Comparison of ENCODE assay signal across 9 cellular contexts in the genomic region with DNA sequence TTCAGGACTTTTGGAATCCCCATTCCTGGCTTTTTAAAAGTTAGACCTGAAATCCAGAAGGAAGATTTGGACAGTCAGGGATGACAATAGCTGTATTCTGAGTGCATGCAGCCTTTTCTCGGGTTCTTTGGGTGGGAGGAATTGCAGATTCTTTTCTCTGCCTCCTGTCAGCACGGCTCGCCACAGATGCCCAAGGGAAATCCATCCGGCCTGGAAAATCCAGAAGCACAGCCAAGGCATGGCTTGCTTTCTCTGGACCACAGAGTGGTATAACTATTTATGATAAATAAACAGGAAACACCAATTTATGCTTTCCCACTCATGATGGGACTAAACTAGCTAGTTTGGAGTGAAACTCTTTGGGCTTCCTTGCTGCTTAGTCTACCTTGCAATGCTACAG. TPM values are rescaled to one million over a fixed set of nuclear protein-coding genes. Genes with fewer than 3 reads are reported as not detected.
A peak's percentile ranks its signal among the peaks of the same experiment; 100 is the strongest.
DNase-seq lines count a peak whose midpoint lies in the region; ATAC-seq and TF ChIP-seq lines count a peak whose summit lies in the region.
"Had no signal": no experiment of that assay in that cellular context is flagged by ENCODE, and none has a peak within 500 bp of the region (broad histone marks: within the 10 kb centered on the region; RNA-seq: fewer than 3 reads in every experiment).

No MANE protein-coding gene starts in this region.

- H2BK15ac ChIP-seq in mesendoderm (replicated peaks; ENCODE audit: low read depth) = no peak overlapping the region

- no peak overlapping the region for H4K5ac ChIP-seq in mesendoderm (ENCODE audit: low read length)

- H3K4me3 Mint-ChIP-seq in CD4-positive, alpha-beta memory T cell = peak overlapping the region; percentile 82 to 94 (median 90)

- no peak overlapping the region for H3K23ac ChIP-seq in mesendoderm (ENCODE audit: low read length)

- peaks cover 40% of the 10 kb centered on the region for H3K4me1 ChIP-seq in CD4-positive, alpha-beta memory T cell (ENCODE audit: insufficient read depth, low read length)
- peaks cover 91% of the 10 kb centered on the region for H3K4me1 ChIP-seq in Loucy (ENCODE audit: insufficient read depth, low read length, poor library complexity, severe bottlenecking)
- H3K4me1 ChIP-seq in duodenal mucosa (ENCODE audit: control insufficient read depth in 1 of 2, insufficient read depth in 2 of 2, low read length in 2 of 2) = peaks cover 8 to 17% of the 10 kb centered on the region in 2 donors
- H3K4me1 ChIP-seq in sigmoid colon = peaks cover 0 to 65% (median 36%) of the 10 kb centered on the region in 4 donors
- H3K4me1 ChIP-seq in mesendoderm (ENCODE audit: control insufficient read depth, low read depth, low read length) = peaks cover 1% of the 10 kb centered on the region
- H3K4me1 ChIP-seq: parathyroid adenoma had no signal

- peak overlapping the region; percentile 68 to 95 (median 91) for H3K27ac Mint-ChIP-seq in CD4-positive, alpha-beta memory T cell

- WGBS in sigmoid colon, 2 donors = 42 to 78% methylated on average over 4 of the region's 4 CpGs
- WGBS in mesendoderm (ENCODE audit: extremely low coverage, insufficient coverage, low lambda C conversion rate) = no CpG with 5 or more reads among the region's 4 CpGs

- H3K4ac ChIP-seq in mesendoderm (ENCODE audit: low read depth, low read length) = no peak overlapping the region

- H3K18ac ChIP-seq in mesendoderm (ENCODE audit: low read length) = no peak overlapping the region

- H3K9me3 ChIP-seq in CD4-positive, alpha-beta memory T cell (ENCODE audit: control insufficient read depth in 1 of 2, low read length in 2 of 2) = no peaks in the 10 kb centered on the region
- H3K9me3 ChIP-seq in Loucy (ENCODE audit: insufficient read depth, low read depth, low read length) (no peaks in the 10 kb centered on the region), duodenal mucosa (ENCODE audit: control insufficient read depth in 1 of 2, low read length in 2 of 2) (no peaks in the 10 kb centered on the region), sigmoid colon (no peaks in the 10 kb centered on the region)

- peak overlapping the region; percentile 98 for H3K9ac ChIP-seq in Loucy (ENCODE audit: low read depth, low read length, poor library complexity, severe bottlenecking)
- peak overlapping the region in 1 of 2 donors; percentile 4 for H3K9ac ChIP-seq in duodenal mucosa (ENCODE audit: low read depth in 1 of 2, low read length in 2 of 2)
- H3K9ac ChIP-seq in mesendoderm (ENCODE audit: low read length) = no peak overlapping the region
- H3K9ac ChIP-seq: parathyroid adenoma had no signal

- H2BK5ac ChIP-seq in mesendoderm (ENCODE audit: low read length) = no peak overlapping the region

- H3K9me3 Mint-ChIP-seq in CD4-positive, alpha-beta memory T cell = no peaks in the 10 kb centered on the region

- peaks cover 26 to 64% (median 54%) of the 10 kb centered on the region in 4 donors for H3K4me1 Mint-ChIP-seq in CD4-positive, alpha-beta memory T cell

- TF ChIP-seq POLR2A in sigmoid colon (IDR thresholded peaks at IDR 0.05) = no peak

- peak overlapping the region; percentile 34 to 53 for H3K4me3 ChIP-seq in CD4-positive, alpha-beta memory T cell (ENCODE audit: low read length in 2 of 2)
- peak overlapping the region; percentile 84 for H3K4me3 ChIP-seq in Loucy (ENCODE audit: low read length, poor library complexity, severe bottlenecking)
- H3K4me3 ChIP-seq in duodenal mucosa (ENCODE audit: low read depth in 1 of 2, low read length in 2 of 2) = peak overlapping the region; percentile 19 to 44
- H3K4me3 ChIP-seq in sigmoid colon = no peak overlapping the region
- H3K4me3 ChIP-seq in mesendoderm (ENCODE audit: low read length) = no peak overlapping the region

- no peak overlapping the region for H2AK5ac ChIP-seq in mesendoderm (ENCODE audit: low read length)

- peak overlapping the region; percentile 95 for H3K4me2 ChIP-seq in Loucy (ENCODE audit: low read depth, low read length, poor library complexity, severe bottlenecking)
- H3K4me2 ChIP-seq in mesendoderm (ENCODE audit: low read length) = no peak overlapping the region

- POLR2A ChIA-PET in CD4-positive, alpha-beta memory T cell (lab: Charles Lee; ENCODE audit: partially characterized antibody) = interaction anchor here (1.6 to 2.1 kb wide), 3 partner anchors 8 to 181 kb away, joined by 3 to 17 read pairs (median 6); no protein-coding TSS in a partner anchor

- H3K36me3 Mint-ChIP-seq in CD4-positive, alpha-beta memory T cell = peaks cover 0 to 2% of the 10 kb centered on the region in 2 donors

- no peaks in the 10 kb centered on the region for H3K36me3 ChIP-seq in CD4-positive, alpha-beta memory T cell (ENCODE audit: insufficient read depth, low read length)
- peaks cover 22% of the 10 kb centered on the region for H3K36me3 ChIP-seq in Loucy (ENCODE audit: insufficient read depth, low read length)
- H3K36me3 ChIP-seq in duodenal mucosa (ENCODE audit: control insufficient read depth in 1 of 2, insufficient read depth in 2 of 2, low read length in 2 of 2) = no peaks in the 10 kb centered on the region
- H3K36me3 ChIP-seq in sigmoid colon = no peaks in the 10 kb centered on the region
- H3K36me3 ChIP-seq in mesendoderm (ENCODE audit: control insufficient read depth, insufficient read depth, low read length) = no peaks in the 10 kb centered on the region

- no peak overlapping the region for H3K56ac ChIP-seq in mesendoderm (ENCODE audit: low read length)

- no peaks in the 10 kb centered on the region for H3K9me2 ChIP-seq in Loucy (replicated peaks; ENCODE audit: low read depth, low read length)

- TF ChIP-seq CTCF in Loucy (conservative IDR thresholded peaks at IDR 0.05; ENCODE audit: low read length) (no peak), sigmoid colon (IDR thresholded peaks at IDR 0.05) (no peak)

- CTCF ChIA-PET in CD4-positive, alpha-beta memory T cell (lab: Charles Lee; ENCODE audit: partially characterized antibody) = interaction anchor here (0.6 to 8.0 kb wide), 11 partner anchors 8 to 245 kb away, joined by 3 to 98 read pairs (median 4); no protein-coding TSS in a partner anchor

- no peak for TF ChIP-seq EP300 in sigmoid colon (IDR thresholded peaks at IDR 0.05)

- DNase-seq in CD4-positive, alpha-beta memory T cell = no peak
- no peak for DNase-seq in sigmoid colon
- DNase-seq in mesendoderm = no peak
- no peak for DNase-seq in NCI-H146 treated with DMSO at 0.1 percent for 48 hours (lab: John Stamatoyannopoulos, UW; ENCODE audit: unreplicated experiment)

- H4K20me1 ChIP-seq in Loucy (ENCODE audit: insufficient read depth, low read length, poor library complexity, severe bottlenecking) = no peaks in the 10 kb centered on the region

- H3K27me3 Mint-ChIP-seq in CD4-positive, alpha-beta memory T cell = no peaks in the 10 kb centered on the region

- no peak overlapping the region for H2AFZ ChIP-seq in Loucy (ENCODE audit: low read length)
- H2AFZ ChIP-seq: parathyroid adenoma had no signal

- H3K79me2 ChIP-seq in Loucy (ENCODE audit: insufficient read depth, low read length) = peaks cover 94% of the 10 kb centered on the region
- H3K79me2 ChIP-seq in mesendoderm (ENCODE audit: control insufficient read depth, insufficient read depth, low read length) = no peaks in the 10 kb centered on the region

- no peak overlapping the region for H4K8ac ChIP-seq in mesendoderm (ENCODE audit: low read depth, low read length)

- peak overlapping the region; percentile 40 for H3K27ac ChIP-seq in CD4-positive, alpha-beta memory T cell (ENCODE audit: low read depth, low read length)
- H3K27ac ChIP-seq in duodenal mucosa (ENCODE audit: low read depth, low read length) (no peak overlapping the region), sigmoid colon (peak overlapping the region; percentile 21 to 58 (median 55)), mesendoderm (ENCODE audit: low read depth, low read length) (no peak overlapping the region)
- H3K27ac ChIP-seq: parathyroid adenoma had no signal

- intact Hi-C loops in CD4-positive, alpha-beta memory T cell (cut with micrococcal nuclease) = no loop called here
- intact Hi-C loops in sigmoid colon (cut with DNase I) = no loop called here

- H3F3A ChIP-seq in Loucy (ENCODE audit: low read depth) = peaks cover 19% of the 10 kb centered on the region

- H2BK120ac ChIP-seq in mesendoderm (ENCODE audit: low read depth, low read length) = no peak overlapping the region

- H3K79me1 ChIP-seq in mesendoderm (ENCODE audit: low read length) = peaks cover 2% of the 10 kb centered on the region

- no peaks in the 10 kb centered on the region for H3K27me3 ChIP-seq in CD4-positive, alpha-beta memory T cell (ENCODE audit: insufficient read depth, low read length)
- H3K27me3 ChIP-seq in Loucy (ENCODE audit: insufficient read depth, low read length, poor library complexity, severe bottlenecking) (no peaks in the 10 kb centered on the region), duodenal mucosa (ENCODE audit: control insufficient read depth in 1 of 2, insufficient read depth in 2 of 2, low read length in 2 of 2) (no peaks in the 10 kb centered on the region), sigmoid colon (no peaks in the 10 kb centered on the region), mesendoderm (ENCODE audit: insufficient read depth, low read length, poor library complexity) (no peaks in the 10 kb centered on the region)

- ATAC-seq in GM19351 (IDR thresholded peaks at IDR 0.05; ENCODE audit: unreplicated experiment) (no peak), GM18907 (IDR thresholded peaks at IDR 0.05; ENCODE audit: unreplicated experiment) (no peak)

RNA-seq across cellular contexts. Expression of gene C9orf152, which starts 59.1 kb away (rescaled TPM):
- total RNA-seq in CD4-positive, alpha-beta memory T cell = not detected
- not detected for polyA plus RNA-seq in CD4-positive, alpha-beta memory T cell
- total RNA-seq in sigmoid colon = not detected
- polyA plus RNA-seq in sigmoid colon = 10 to 100 TPM; 24.8 to 58.5 (median 49.9) TPM
- 0.01 TPM for polyA plus RNA-seq in mesendoderm (2013, experiment 1 of 2)
- not detected for polyA plus RNA-seq in mesendoderm (2013, experiment 2 of 2)

Comparison
In these comparisons a context has a peak if more than half of its experiments do, and no peak if none do; other contexts are left out.
1. H3K27ac ChIP-seq: peak in CD4-positive, alpha-beta memory T cell (single experiment) and sigmoid colon (4 of 4); none in duodenal mucosa (single experiment) and mesendoderm (single experiment).
2. H3K4me3 ChIP-seq: peak in CD4-positive, alpha-beta memory T cell (2 of 2), Loucy (single experiment) and duodenal mucosa (2 of 2); none in sigmoid colon (0 of 4) and mesendoderm (single experiment).